In the genomic region with DNA sequence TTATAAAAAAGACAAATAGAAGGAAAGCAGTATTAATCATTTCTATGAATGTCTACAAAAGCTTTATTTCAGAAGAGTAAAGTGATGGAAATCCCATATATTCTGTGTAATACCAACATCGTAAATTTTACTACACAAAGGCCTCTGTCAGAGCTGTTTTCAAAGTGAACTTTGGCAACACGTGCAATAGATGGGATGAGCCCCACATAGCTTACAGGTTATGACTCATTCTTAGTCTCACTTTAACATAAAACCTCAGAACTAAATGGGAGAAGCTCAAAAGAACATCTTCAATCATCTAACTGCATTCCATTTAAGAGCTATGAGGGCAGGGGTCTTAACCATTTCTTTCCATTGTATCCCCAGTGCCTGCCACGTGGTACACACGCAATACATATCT, we compare ENCODE assay signal across 11 cellular contexts. TPM values are rescaled to one million over a fixed set of nuclear protein-coding genes. Genes with fewer than 3 reads are reported as not detected.
DNase-seq lines count a peak whose midpoint lies in the region; ATAC-seq, FAIRE-seq and TF ChIP-seq lines count a peak whose summit lies in the region.
"Had no signal": no experiment of that assay in that cellular context is flagged by ENCODE, and none has a peak within 500 bp of the region (broad histone marks: within the 10 kb centered on the region; RNA-seq: fewer than 3 reads in every experiment).

No MANE protein-coding gene starts in this region.

- no peak overlapping the region for H3K9ac ChIP-seq in HCT116 (ENCODE audit: low read length)

- no peak overlapping the region for H2AFZ ChIP-seq in HCT116 (ENCODE audit: low read depth, low read length, poor library complexity, severe bottlenecking)

- CTCF ChIA-PET in A549 (lab: Yijun Ruan, JAX): interaction anchor here (0.6 to 1.7 kb wide), 6 partner anchors 10 to 256 kb away, joined by 3 to 4 read pairs (median 3); no protein-coding TSS in a partner anchor
- CTCF ChIA-PET in HCT116 (lab: Charles Lee): no interaction called here
- CTCF ChIA-PET in activated CD8-positive, alpha-beta T cell treated with anti-CD3 and anti-CD28 coated beads for 36 hours (lab: Charles Lee): interaction anchor here (0.9 to 2.0 kb wide), 7 partner anchors 12 to 389 kb away, joined by 3 to 11 read pairs (median 3); a partner anchor contains a TSS

- H3K36me3 ChIP-seq in HCT116 (ENCODE audit: control insufficient read depth in 1 of 2, insufficient read depth in 2 of 2, low read length in 2 of 2) (peaks cover 9 to 20% of the 10 kb centered on the region in 2 experiments; a peak in 2 of 4 replicates), aorta (ENCODE audit: control insufficient read depth in 1 of 2, insufficient read depth in 2 of 2, low read length in 1 of 2) (peaks cover 0 to 6% of the 10 kb centered on the region in 2 donors)

- H3K27ac Mint-ChIP-seq in activated CD8-positive, alpha-beta T cell treated with anti-CD3 and anti-CD28 coated beads for 36 hours: peak overlapping the region; percentile 84

- TF ChIP-seq POLR2A in A549 (IDR thresholded peaks at IDR 0.05; ENCODE audit: low read length) (no peak), HCT116 (IDR thresholded peaks at IDR 0.05; ENCODE audit: borderline replicate concordance, extremely low read depth, insufficient read depth, insufficient read length) (no peak)

- POLR2A ChIA-PET in A549 (lab: Yijun Ruan, JAX): interaction anchor here (1.3 kb wide), 1 partner anchor 11 kb away, joined by 4 read pairs; a partner anchor contains a TSS
- POLR2A ChIA-PET in HCT116 (lab: Charles Lee): no interaction called here
- POLR2A ChIA-PET in activated CD8-positive, alpha-beta T cell treated with anti-CD3 and anti-CD28 coated beads for 36 hours (lab: Charles Lee): interaction anchor here (0.9 to 3.0 kb wide), 3 partner anchors 11 to 47 kb away, joined by 3 to 17 read pairs (median 4); a partner anchor contains a TSS

- no peak overlapping the region for H3K4me3 ChIP-seq in A549
- H3K4me3 ChIP-seq in HCT116 (replicated peaks in 1 of 2; ENCODE audit: low read depth in 1 of 2, low read length in 2 of 2): no peak overlapping the region
- H3K4me3 ChIP-seq in aorta (ENCODE audit: low read length in 2 of 2): no peak overlapping the region
- H3K4me3 ChIP-seq in right cardiac atrium (ENCODE audit: low read length): no peak overlapping the region
- H3K4me3 ChIP-seq: SJSA1 had no signal

- peaks cover 7% of the 10 kb centered on the region; the same call in 1 of the 3 replicates for H3K4me1 ChIP-seq in A549
- H3K4me1 ChIP-seq in HCT116 (ENCODE audit: control insufficient read depth in 1 of 2, insufficient read depth in 2 of 2, low read length in 2 of 2): peaks cover 0 to 12% of the 10 kb centered on the region in 2 experiments; a peak in 2 of 4 replicates
- no peaks in the 10 kb centered on the region for H3K4me1 ChIP-seq in aorta (ENCODE audit: control insufficient read depth in 1 of 2, insufficient read depth in 2 of 2, low read length in 2 of 2)
- H3K4me1 ChIP-seq in right cardiac atrium (ENCODE audit: control insufficient read depth, insufficient read depth, low read length): no peaks in the 10 kb centered on the region

- H3K9me2 ChIP-seq in HCT116 (ENCODE audit: insufficient read depth): no peaks in the 10 kb centered on the region

- H3K4me2 ChIP-seq in A549 (no peak overlapping the region), HCT116 (ENCODE audit: low read length) (peak overlapping the region; percentile 0; the same call in 1 of the 2 replicates)

- DNase-seq in A549 (ENCODE audit: low read depth in 1 of 2, low spot score in 1 of 2): no peak
- DNase-seq in HCT116 (ENCODE audit: low read depth, low spot score): no peak
- DNase-seq in activated CD8-positive, alpha-beta T cell treated with anti-CD3 and anti-CD28 coated beads for 36 hours: no peak
- peak; percentile 30 for DNase-seq in fibroblast of the conjunctiva (ENCODE audit: low read depth)
- no peak for DNase-seq in NOMO-1 treated with dmso at 0.1 percent for 144 hours (lab: John Stamatoyannopoulos, UW; ENCODE audit: unreplicated experiment)
- DNase-seq in aorta: no peak
- no peak for DNase-seq in right cardiac atrium

- H3K4me3 Mint-ChIP-seq in activated CD8-positive, alpha-beta T cell treated with anti-CD3 and anti-CD28 coated beads for 36 hours: no peak overlapping the region

- peaks cover 43% of the 10 kb centered on the region for H3K36me3 Mint-ChIP-seq in activated CD8-positive, alpha-beta T cell treated with anti-CD3 and anti-CD28 coated beads for 36 hours (ENCODE audit: low read depth)

- no peak for FAIRE-seq in A549 (lab: Jason Lieb, UNC)
- FAIRE-seq: GM18507, H1 had no signal

- H3K9me3 Mint-ChIP-seq in activated CD8-positive, alpha-beta T cell treated with anti-CD3 and anti-CD28 coated beads for 36 hours: no peaks in the 10 kb centered on the region

- H4K20me1 ChIP-seq in HCT116 (ENCODE audit: insufficient read depth): no peaks in the 10 kb centered on the region

- TF ChIP-seq EP300 in A549 (IDR thresholded peaks at IDR 0.05): no peak

- ATAC-seq in A549 (no peak), HCT116 (no peak), aorta (ENCODE audit: low FRiP score) (no peak), right cardiac atrium (no peak), HG02798 (IDR thresholded peaks at IDR 0.05; ENCODE audit: poor library complexity, unreplicated experiment) (no peak)
- peak; percentile 84 for ATAC-seq in activated CD8-positive, alpha-beta T cell treated with anti-CD3 and anti-CD28 coated beads for 36 hours

- no TSS peak for BruUV-seq in HCT116 (replicated peaks; lab: Mats Ljungman, UMichigan)

- H3K79me2 ChIP-seq in HCT116 (ENCODE audit: insufficient read depth, low read length): peaks cover 65% of the 10 kb centered on the region

- H3K27ac ChIP-seq in A549: no peak overlapping the region
- H3K27ac ChIP-seq in HCT116 (ENCODE audit: low read depth, low read length): no peak overlapping the region
- H3K27ac ChIP-seq in aorta (ENCODE audit: low read depth in 1 of 2, low read length in 2 of 2): no peak overlapping the region
- H3K27ac ChIP-seq in right cardiac atrium (ENCODE audit: low read length): no peak overlapping the region
- H3K27ac ChIP-seq: SJSA1 had no signal

- no peak for TF ChIP-seq RAD21 in A549 (conservative IDR thresholded peaks at IDR 0.05 in 1 of 2, IDR thresholded peaks at IDR 0.05 in 1 of 2)
- TF ChIP-seq RAD21 in HCT116 (IDR thresholded peaks at IDR 0.05; ENCODE audit: low read depth): no peak

- H3K27me3 ChIP-seq in HCT116 (ENCODE audit: insufficient read depth, low read length) (no peaks in the 10 kb centered on the region), aorta (ENCODE audit: control insufficient read depth in 1 of 2, insufficient read depth in 2 of 2, low read length in 1 of 2) (no peaks in the 10 kb centered on the region), right cardiac atrium (ENCODE audit: control insufficient read depth, insufficient read depth) (no peaks in the 10 kb centered on the region)
- H3K27me3 ChIP-seq: SJSA1 had no signal

- H3K27me3 Mint-ChIP-seq in activated CD8-positive, alpha-beta T cell treated with anti-CD3 and anti-CD28 coated beads for 36 hours: no peaks in the 10 kb centered on the region

- TF ChIP-seq CTCF in A549 (IDR thresholded peaks at IDR 0.05): no peak
- TF ChIP-seq CTCF in HCT116 (IDR thresholded peaks at IDR 0.05 in 2 of 3, conservative IDR thresholded peaks at IDR 0.05 in 1 of 3; ENCODE audit: borderline replicate concordance in 1 of 3, insufficient read depth in 1 of 3, low read depth in 2 of 3, low read length in 2 of 3): no peak
- TF ChIP-seq CTCF in activated CD8-positive, alpha-beta T cell treated with anti-CD3 and anti-CD28 coated beads for 36 hours (IDR thresholded peaks at IDR 0.05): no peak

- RAD21 ChIA-PET in HCT116 (lab: Charles Lee; ENCODE audit: low non-redundant PET in 1 of 2, low total read pairs in 2 of 2, uncharacterized antibody in 2 of 2, unreplicated experiment in 2 of 2): no interaction called here

- WGBS in A549 (ENCODE audit: missing lambda C conversion rate): 68% methylated on average over 4 of the region's 4 CpGs
- 82 to 83% methylated on average over 4 of the region's 4 CpGs for WGBS in aorta, 2 donors
- 93% methylated on average over 4 of the region's 4 CpGs for WGBS in right cardiac atrium

- intact Hi-C loops in HCT116 (cut with micrococcal nuclease): no loop called here
- intact Hi-C loops in activated CD8-positive, alpha-beta T cell treated with anti-CD3 and anti-CD28 coated beads for 36 hours (cut with micrococcal nuclease): no loop called here
- intact Hi-C loops in aorta (cut with DNase I): no loop called here
- intact Hi-C loops in right cardiac atrium (cut with DNase I): no loop called here

- H3K9me3 ChIP-seq in A549 (no peaks in the 10 kb centered on the region), HCT116 (ENCODE audit: control insufficient read depth in 1 of 2, insufficient read depth in 1 of 2, low read depth in 1 of 2, low read length in 2 of 2) (no peaks in the 10 kb centered on the region), aorta (ENCODE audit: control insufficient read depth, low read length) (no peaks in the 10 kb centered on the region), right cardiac atrium (ENCODE audit: control insufficient read depth, low read length) (no peaks in the 10 kb centered on the region)
- H3K9me3 ChIP-seq: SJSA1 had no signal

- H3K4me1 Mint-ChIP-seq in activated CD8-positive, alpha-beta T cell treated with anti-CD3 and anti-CD28 coated beads for 36 hours (ENCODE audit: low read depth): peaks cover 53% of the 10 kb centered on the region

RNA-seq across cellular contexts. Expression of a gene that starts 11.5 kb away (rescaled TPM):
- polyA plus RNA-seq in A549 (2011; rRNA removed): 19.8 and 24.2 TPM in 2 replicates
- 8.5 and 8.7 TPM in 2 replicates for polyA plus RNA-seq in A549 (2012; cell fraction: cytosol; rRNA removed)
- polyA plus RNA-seq in A549 (2012; cell fraction: nucleus; rRNA removed): 4.6 and 5.2 TPM in 2 replicates
- polyA plus RNA-seq in A549 (2017; fragmentation: RNase III; extraction: RNeasy Plus Mini Kit Qiagen cat#74134 plus additional on column Dnase treatment): 20.6 to 21.8 TPM (median 21.8 TPM) in 3 replicates
- polyA minus RNA-seq in A549 (2011; rRNA and poly(A)+ RNA removed): 9.4 and 14.2 TPM in 2 replicates
- 68.3 TPM for total RNA-seq in HCT116 (2021; ENCODE audit: unreplicated experiment)
- polyA plus RNA-seq in HCT116 (2012): 18.9 and 21.1 TPM in 2 replicates
- 10 to 100 TPM; 34.8 to 35.9 TPM for total RNA-seq in activated CD8-positive, alpha-beta T cell treated with anti-CD3 and anti-CD28 coated beads for 36 hours
- 10 to 100 TPM; 53.5 to 58.3 TPM for total RNA-seq in aorta
- polyA plus RNA-seq in aorta: 10 to 100 TPM; 22.3 to 26.2 TPM
- 10 to 100 TPM; 21.4 to 28.8 (median 27.5) TPM for total RNA-seq in right cardiac atrium
- 8.0 TPM for polyA plus RNA-seq in right cardiac atrium

RNA-seq across cellular contexts. Expression of a gene that starts 43.8 kb away (rescaled TPM):
- 21.2 and 22.6 TPM in 2 replicates for polyA plus RNA-seq in A549 (2011; rRNA removed)
- polyA plus RNA-seq in A549 (2012; cell fraction: cytosol; rRNA removed): 10.7 and 11.0 TPM in 2 replicates
- polyA plus RNA-seq in A549 (2012; cell fraction: nucleus; rRNA removed): 6.3 and 10.4 TPM in 2 replicates
- 10.4 to 14.2 TPM (median 13.6 TPM) in 3 replicates for polyA plus RNA-seq in A549 (2017; fragmentation: RNase III; extraction: RNeasy Plus Mini Kit Qiagen cat#74134 plus additional on column Dnase treatment)
- polyA minus RNA-seq in A549 (2011; rRNA and poly(A)+ RNA removed): 24.6 and 28.7 TPM in 2 replicates
- 68.6 TPM for total RNA-seq in HCT116 (2021; ENCODE audit: unreplicated experiment)
- 34.1 and 43.0 TPM in 2 replicates for polyA plus RNA-seq in HCT116 (2012)
- 10 to 100 TPM; 53.4 TPM for total RNA-seq in activated CD8-positive, alpha-beta T cell treated with anti-CD3 and anti-CD28 coated beads for 36 hours
- 10 to 100 TPM; 74.3 to 91.0 TPM for total RNA-seq in aorta
- 10 to 100 TPM; 24.4 to 26.6 TPM for polyA plus RNA-seq in aorta
- total RNA-seq in right cardiac atrium: 10 to 100 TPM; 46.9 to 49.9 (median 49.0) TPM
- polyA plus RNA-seq in right cardiac atrium: 21.8 TPM
